ENCODE assay signal across 10 cellular contexts in genomic region chr2:218002792-218003191, GRCh38. TPM values are rescaled to one million over a fixed set of nuclear protein-coding genes. Genes with fewer than 3 reads are reported as not detected.
DNase-seq lines count a peak whose midpoint lies in the region; ATAC-seq, FAIRE-seq and TF ChIP-seq lines count a peak whose summit lies in the region.
"Had no signal": no experiment of that assay in that cellular context is flagged by ENCODE, and none has a peak within 500 bp of the region (broad histone marks: within the 10 kb centered on the region; RNA-seq: fewer than 3 reads in every experiment).

Gene TNS1, minus strand, starts transcription at chr2:218002995. Its CDS starts 123 bp downstream, at chr2:218002872.

- H3K4me3 ChIP-seq in astrocyte (ENCODE audit: insufficient read depth, low read depth, low read length) (peak within 1 kb of the TSS; percentile 48), heart left ventricle (peak within 1 kb of the TSS in 11 of 12 donors; percentile 0 to 65 (median 46)), psoas muscle (peak within 1 kb of the TSS; percentile 43)

- H3K4me1 ChIP-seq in astrocyte (ENCODE audit: insufficient read depth, low read length) (peaks cover 54% of the 10 kb centered on the region), heart left ventricle (peaks cover 0 to 42% (median 17%) of the 10 kb centered on the region in 12 donors), psoas muscle (peaks cover 23% of the 10 kb centered on the region)

- peaks cover 46% of the 10 kb centered on the region for H3K79me2 ChIP-seq in astrocyte (ENCODE audit: insufficient read depth, low read length)

- peak within 1 kb of the TSS; percentile 71 for H3K9ac ChIP-seq in astrocyte (ENCODE audit: low read length)

- peaks cover 2% of the 10 kb centered on the region for H3K27me3 Mint-ChIP-seq in astrocyte (ENCODE audit: low read depth, unreplicated experiment)
- peaks cover 33% of the 10 kb centered on the region for H3K27me3 Mint-ChIP-seq in progenitor cell of endocrine pancreas

- H3K9me3 Mint-ChIP-seq in astrocyte (ENCODE audit: unreplicated experiment) (peaks cover 2% of the 10 kb centered on the region), progenitor cell of endocrine pancreas (ENCODE audit: low read depth) (no peaks in the 10 kb centered on the region)
- H3K9me3 Mint-ChIP-seq: activated CD4-positive, alpha-beta memory T cell treated with anti-CD3 and anti-CD28 coated beads, Interleukin-2, amount 10 ng/mL, durations not matched to agents 7 days and 5 days had no signal

- intact Hi-C loops in heart left ventricle (cut with DNase I) (no loop called here), psoas muscle (cut with DNase I) (no loop called here)

- H3K36me3 Mint-ChIP-seq in astrocyte (ENCODE audit: low read depth, unreplicated experiment) (peaks cover 5% of the 10 kb centered on the region), progenitor cell of endocrine pancreas (ENCODE audit: insufficient read depth) (no peaks in the 10 kb centered on the region)

- peaks cover 21% of the 10 kb centered on the region for H4K20me1 ChIP-seq in astrocyte (ENCODE audit: insufficient read depth, low read length)

- H3K4me3 Mint-ChIP-seq in astrocyte (ENCODE audit: unreplicated experiment) (peak within 1 kb of the TSS; percentile 82), progenitor cell of endocrine pancreas (ENCODE audit: low read depth) (no peak within 1 kb of the TSS)
- H3K4me3 Mint-ChIP-seq: activated CD4-positive, alpha-beta memory T cell treated with anti-CD3 and anti-CD28 coated beads, Interleukin-2, amount 10 ng/mL, durations not matched to agents 7 days and 5 days had no signal

- TF ChIP-seq CTCF in astrocyte (IDR thresholded peaks at IDR 0.05; ENCODE audit: insufficient read depth, low read depth, low read length) (no peak), heart left ventricle (IDR thresholded peaks at IDR 0.05) (no peak), psoas muscle (IDR thresholded peaks at IDR 0.05) (no peak), progenitor cell of endocrine pancreas (IDR thresholded peaks at IDR 0.05; ENCODE audit: unreplicated experiment) (no peak)

- H3K9me3 ChIP-seq in astrocyte (ENCODE audit: insufficient read depth, low read depth, low read length), result no peaks in the 10 kb centered on the region
- no peaks in the 10 kb centered on the region for H3K9me3 ChIP-seq in heart left ventricle
- no peaks in the 10 kb centered on the region for H3K9me3 ChIP-seq in psoas muscle

- TF ChIP-seq POLR2A in heart left ventricle (IDR thresholded peaks at IDR 0.05), result peak in 1 of 2 donors; percentile 31
- TF ChIP-seq POLR2A in H54 (IDR thresholded peaks at IDR 0.05; ENCODE audit: low read depth, low read length), result no peak

- 66 to 76% (median 70%) methylated on average over 11 to 15 of the region's 15 CpGs for WGBS in heart left ventricle, 4 donors
- 44 to 75% (median 57%) methylated on average over 13 to 15 of the region's 15 CpGs for WGBS in psoas muscle, 3 donors

- peak within 1 kb of the TSS; percentile 89 for H3K4me2 ChIP-seq in astrocyte (ENCODE audit: low read length)

- H3K36me3 ChIP-seq in astrocyte (ENCODE audit: insufficient read depth, low read length) (no peaks in the 10 kb centered on the region), heart left ventricle (no peaks in the 10 kb centered on the region), psoas muscle (ENCODE audit: insufficient read depth in 1 of 2, low read depth in 1 of 2) (no peaks in the 10 kb centered on the region)

- peak within 1 kb of the TSS; percentile 66 for H3K27ac Mint-ChIP-seq in astrocyte (ENCODE audit: unreplicated experiment)
- no peak within 1 kb of the TSS for H3K27ac Mint-ChIP-seq in progenitor cell of endocrine pancreas
- H3K27ac Mint-ChIP-seq: activated CD4-positive, alpha-beta memory T cell treated with anti-CD3 and anti-CD28 coated beads, Interleukin-2, amount 10 ng/mL, durations not matched to agents 7 days and 5 days had no signal

- peak within 1 kb of the TSS; percentile 40 for H2AFZ ChIP-seq in astrocyte (ENCODE audit: low read depth, low read length)

- H3K4me1 Mint-ChIP-seq in astrocyte (ENCODE audit: low read depth, unreplicated experiment), result peaks cover 49% of the 10 kb centered on the region
- peaks cover 3% of the 10 kb centered on the region for H3K4me1 Mint-ChIP-seq in progenitor cell of endocrine pancreas (ENCODE audit: low read depth)
- H3K4me1 Mint-ChIP-seq: activated CD4-positive, alpha-beta memory T cell treated with anti-CD3 and anti-CD28 coated beads, Interleukin-2, amount 10 ng/mL, durations not matched to agents 7 days and 5 days had no signal

- peak within 1 kb of the TSS; percentile 55 for H3K27ac ChIP-seq in astrocyte (ENCODE audit: low read depth, low read length)
- peak within 1 kb of the TSS; percentile 26 to 87 (median 71) for H3K27ac ChIP-seq in heart left ventricle
- H3K27ac ChIP-seq in psoas muscle, result peak within 1 kb of the TSS; percentile 2

- DNase-seq in Daoy (ENCODE audit: low read depth), result peak; percentile 40
- DNase-seq in astrocyte (ENCODE audit: low read depth), result peak; percentile 40
- peak in 2 of 5 donors; percentile 73 to 74 for DNase-seq in heart left ventricle
- peak; percentile 70 to 80 for DNase-seq in psoas muscle
- no peak for DNase-seq in progenitor cell of endocrine pancreas (ENCODE audit: low spot score, unreplicated experiment)
- DNase-seq in SHP77 treated with DMSO at 0.1 percent for 48 hours (lab: John Stamatoyannopoulos, UW), result no peak
- no peak for DNase-seq in H54 (ENCODE audit: insufficient read length, low spot score)
- DNase-seq: activated CD4-positive, alpha-beta memory T cell treated with anti-CD3 and anti-CD28 coated beads, Interleukin-2, amount 10 ng/mL, durations not matched to agents 7 days and 5 days; GDM1 had no signal

- ATAC-seq in heart left ventricle (peak in 3 of 4 donors; percentile 43 to 54 (median 48)), psoas muscle (peak in 2 of 4 donors; percentile 12 to 13), HG02970 (IDR thresholded peaks at IDR 0.05; ENCODE audit: low FRiP score, unreplicated experiment) (no peak)

- no peak for FAIRE-seq in astrocyte (lab: Jason Lieb, UNC)
- no peak for FAIRE-seq in H54 (lab: Jason Lieb, UNC)

- H3K27me3 ChIP-seq in astrocyte (ENCODE audit: insufficient read depth, low read length) (no peaks in the 10 kb centered on the region), heart left ventricle (no peaks in the 10 kb centered on the region), psoas muscle (ENCODE audit: insufficient read depth in 3 of 3, low read length in 2 of 3) (no peaks in the 10 kb centered on the region)

RNA-seq across cellular contexts. Expression of gene TNS1, which starts in this region (rescaled TPM):
- 0.80 and 2.6 TPM in 2 replicates for total RNA-seq in Daoy (2014; rRNA removed; shearing (Covaris generic))
- total RNA-seq in astrocyte (219 and 264 TPM in 2 replicates), heart left ventricle (100 to 1,000 TPM; 513 to 899 (median 742) TPM), psoas muscle (100 to 1,000 TPM; 231 to 742 (median 415) TPM), progenitor cell of endocrine pancreas (7.7 and 7.9 TPM in 2 replicates)
- polyA plus RNA-seq in heart left ventricle (100 to 1,000 TPM; 243 to 339 TPM), psoas muscle (100 to 1,000 TPM in 2 of 3 donors, 10 to 100 TPM in 1; 73.4 to 276 (median 155) TPM)

Comparison
In these comparisons a context has a peak if more than half of its experiments do, and no peak if none do; other contexts are left out.
1. RNA of gene TNS1 (total RNA-seq): 513 to 899 TPM in heart left ventricle, 231 to 742 TPM in psoas muscle and 219 to 264 TPM in astrocyte; 7.7 to 7.9 TPM in progenitor cell of endocrine pancreas and 0.80 to 2.6 TPM in Daoy; every median in the first group is over 10 times any median in the second.
2. DNase-seq: peak in Daoy (single experiment), astrocyte (single experiment) and psoas muscle (2 of 2); none in progenitor cell of endocrine pancreas (single experiment), SHP77 treated with DMSO at 0.1 percent for 48 hours (single experiment) and H54 (single experiment).
3. H3K27ac ChIP-seq: peak in every context shown above with its lines; median percentile 71 in heart left ventricle; 55 in astrocyte; 2 in psoas muscle.
4. Peak in every context shown above with its lines, with median percentiles within 50 percentile points of each other: H3K4me3 ChIP-seq.